ENCODE assay signal across 10 cellular contexts in the genomic region with DNA sequence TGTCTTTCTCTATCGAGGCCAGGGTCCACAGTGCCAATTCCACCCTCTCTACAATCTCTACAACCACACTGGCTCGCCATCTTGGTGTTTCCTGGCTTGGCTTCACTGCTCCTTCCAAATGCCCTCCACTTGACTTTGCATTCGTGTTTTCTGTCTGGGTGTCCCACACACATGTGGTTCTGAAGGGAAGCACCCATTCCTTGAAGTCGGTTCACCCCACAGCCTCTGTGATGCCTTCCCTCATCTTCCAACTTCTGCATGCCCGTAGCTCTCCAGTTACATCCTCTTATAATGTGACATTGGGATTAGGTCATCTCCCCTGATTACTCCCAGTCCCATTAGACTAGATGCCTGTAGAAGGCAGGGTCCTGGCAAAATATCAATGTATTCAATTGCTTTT. TPM values are rescaled to one million over a fixed set of nuclear protein-coding genes. Genes with fewer than 3 reads are reported as not detected.
"Had no signal": no experiment of that assay in that cellular context is flagged by ENCODE, and none has a peak within 500 bp of the region (broad histone marks: within the 10 kb centered on the region; RNA-seq: fewer than 3 reads in every experiment).

No MANE protein-coding gene starts in this region.

RNA-seq across cellular contexts. Expression of a gene that starts 10.8 kb away (rescaled TPM):
- total RNA-seq: activated naive CD4-positive, alpha-beta T cell treated with anti-CD3 and anti-CD28 coated beads, Interleukin-2, amount 50 U/mL, for 72 hours; cardiac muscle cell; dermis blood vessel endothelial cell; esophagus squamous epithelium; heart right ventricle; left ventricle myocardium inferior; mammary epithelial cell; myocyte; pancreas; pulmonary artery endothelial cell had no signal
- polyA plus RNA-seq: mammary epithelial cell had no signal
